In genomic region chr6:113490356-113490755, GRCh38 we compare ENCODE assay signal across 30 cellular contexts.
DNase-seq lines count a peak whose midpoint lies in the region; ATAC-seq and TF ChIP-seq lines count a peak whose summit lies in the region.
"Had no signal": no experiment of that assay in that cellular context is flagged by ENCODE, and none has a peak within 500 bp of the region (broad histone marks: within the 10 kb centered on the region; RNA-seq: fewer than 3 reads in every experiment).

No MANE protein-coding gene starts in this region.

- H3K27me3 Mint-ChIP-seq in activated T-helper 1 cell treated with anti-CD3 and anti-CD28 coated beads, Interleukin-12 subunit alpha, Interleukin-12 subunit beta, Interleukin-2, Interleukin-4 antibody, amounts not matched to agents 30 ng/mL and 10 ng/mL and 1 ng/mL, durations not matched to agents 14 hours and 24 hours and 36 hours (ENCODE audit: insufficient read depth): no peaks in the 10 kb centered on the region
- H3K27me3 Mint-ChIP-seq: natural killer cell treated with Interleukin-12 subunit alpha and Interleukin-12 subunit beta and Interleukin-15 and Interleukin-18, amount 100 ng/mL, for 72 hours had no signal

- DNase-seq in DMS79 (lab: John Stamatoyannopoulos, UW) (peak; percentile 31), NCI-H748 (lab: John Stamatoyannopoulos, UW; ENCODE audit: unreplicated experiment) (peak; percentile 67), left lobe of liver (ENCODE audit: low spot score) (no peak), GM19238 (ENCODE audit: insufficient read length, low spot score) (no peak), NCI-H2196 (lab: John Stamatoyannopoulos, UW; ENCODE audit: unreplicated experiment) (no peak)
- no peak for DNase-seq in activated T-helper 1 cell treated with anti-CD3 and anti-CD28 coated beads, Interleukin-12 subunit alpha, Interleukin-12 subunit beta, Interleukin-2, Interleukin-4 antibody, amounts not matched to agents 30 ng/mL and 10 ng/mL and 1 ng/mL, durations not matched to agents 14 hours and 24 hours and 36 hours (ENCODE audit: low spot score)
- DNase-seq: activated CD4-positive, alpha-beta T cell treated with anti-CD3 and anti-CD28 coated beads for 48 hours; activated CD8-positive, alpha-beta memory T cell treated with anti-CD3 and anti-CD28 coated beads for 24 hours; activated effector memory CD4-positive, alpha-beta T cell treated with Interleukin-2 at 50 U/mL for 16 hours; Caco-2; DND-41; gastrocnemius medialis; GF-D8; KG1; MM.1S; mucosa of descending colon; NCI-H1436; NCI-H2171; NCI-H526; stimulated activated naive CD4-positive, alpha-beta T cell; T1000; upper lobe of right lung; WERI-Rb-1 had no signal

- H3K4me3 Mint-ChIP-seq in activated T-helper 1 cell treated with anti-CD3 and anti-CD28 coated beads, Interleukin-12 subunit alpha, Interleukin-12 subunit beta, Interleukin-2, Interleukin-4 antibody, amounts not matched to agents 30 ng/mL and 10 ng/mL and 1 ng/mL, durations not matched to agents 14 hours and 24 hours and 36 hours: no peak overlapping the region
- H3K4me3 Mint-ChIP-seq: activated naive CD8-positive, alpha-beta T cell; natural killer cell treated with Interleukin-12 subunit alpha and Interleukin-12 subunit beta and Interleukin-15 and Interleukin-18, amount 100 ng/mL, for 72 hours had no signal

- H3K4me1 Mint-ChIP-seq in activated T-helper 1 cell treated with anti-CD3 and anti-CD28 coated beads, Interleukin-12 subunit alpha, Interleukin-12 subunit beta, Interleukin-2, Interleukin-4 antibody, amounts not matched to agents 30 ng/mL and 10 ng/mL and 1 ng/mL, durations not matched to agents 14 hours and 24 hours and 36 hours (ENCODE audit: low read depth): no peaks in the 10 kb centered on the region

- ATAC-seq in left lobe of liver (peak; percentile 77), GM19455 (IDR thresholded peaks at IDR 0.05; ENCODE audit: unreplicated experiment) (no peak)
- ATAC-seq: gastrocnemius medialis; natural killer cell treated with Interleukin-12 subunit alpha and Interleukin-12 subunit beta and Interleukin-15 and Interleukin-18, amount 100 ng/mL, for 72 hours; upper lobe of right lung had no signal

- peak overlapping the region; percentile 56 for H3K27ac ChIP-seq in 22Rv1
- H3K27ac ChIP-seq: BLaER1, gastrocnemius medialis, right atrium auricular region, suprapubic skin, upper lobe of right lung, WERI-Rb-1 had no signal

- H3K36me3 Mint-ChIP-seq in activated T-helper 1 cell treated with anti-CD3 and anti-CD28 coated beads, Interleukin-12 subunit alpha, Interleukin-12 subunit beta, Interleukin-2, Interleukin-4 antibody, amounts not matched to agents 30 ng/mL and 10 ng/mL and 1 ng/mL, durations not matched to agents 14 hours and 24 hours and 36 hours (ENCODE audit: low read depth): no peaks in the 10 kb centered on the region
- H3K36me3 Mint-ChIP-seq: activated naive CD8-positive, alpha-beta T cell; natural killer cell treated with Interleukin-12 subunit alpha and Interleukin-12 subunit beta and Interleukin-15 and Interleukin-18, amount 100 ng/mL, for 72 hours had no signal

- intact Hi-C loops in activated T-helper 1 cell treated with anti-CD3 and anti-CD28 coated beads, Interleukin-12 subunit alpha, Interleukin-12 subunit beta, Interleukin-2, Interleukin-4 antibody, amounts not matched to agents 30 ng/mL and 10 ng/mL and 1 ng/mL, durations not matched to agents 14 hours and 24 hours and 36 hours (cut with micrococcal nuclease): no loop called here

- H3K27ac Mint-ChIP-seq in activated T-helper 1 cell treated with anti-CD3 and anti-CD28 coated beads, Interleukin-12 subunit alpha, Interleukin-12 subunit beta, Interleukin-2, Interleukin-4 antibody, amounts not matched to agents 30 ng/mL and 10 ng/mL and 1 ng/mL, durations not matched to agents 14 hours and 24 hours and 36 hours: no peak overlapping the region
- H3K27ac Mint-ChIP-seq: activated naive CD8-positive, alpha-beta T cell; natural killer cell treated with Interleukin-12 subunit alpha and Interleukin-12 subunit beta and Interleukin-15 and Interleukin-18, amount 100 ng/mL, for 72 hours had no signal

- no peak for TF ChIP-seq CTCF in 22Rv1 (IDR thresholded peaks at IDR 0.05)

- no peaks in the 10 kb centered on the region for H3K9me3 Mint-ChIP-seq in activated T-helper 1 cell treated with anti-CD3 and anti-CD28 coated beads, Interleukin-12 subunit alpha, Interleukin-12 subunit beta, Interleukin-2, Interleukin-4 antibody, amounts not matched to agents 30 ng/mL and 10 ng/mL and 1 ng/mL, durations not matched to agents 14 hours and 24 hours and 36 hours
- H3K9me3 Mint-ChIP-seq: natural killer cell treated with Interleukin-12 subunit alpha and Interleukin-12 subunit beta and Interleukin-15 and Interleukin-18, amount 100 ng/mL, for 72 hours had no signal

Comparison
In these comparisons a context has a peak if more than half of its experiments do, and no peak if none do; other contexts are left out.
1. DNase-seq: peak in DMS79 (single experiment) and NCI-H748 (single experiment); none in left lobe of liver (single experiment), activated T-helper 1 cell treated with anti-CD3 and anti-CD28 coated beads, Interleukin-12 subunit alpha, Interleukin-12 subunit beta, Interleukin-2, Interleukin-4 antibody, amounts not matched to agents 30 ng/mL and 10 ng/mL and 1 ng/mL, durations not matched to agents 14 hours and 24 hours and 36 hours (single experiment), GM19238 (single experiment) and NCI-H2196 (single experiment).